In genomic region chr3:173588547-173588946, GRCh38 we compare ENCODE assay signal across 19 cellular contexts.
"Had no signal": no experiment of that assay in that cellular context is flagged by ENCODE, and none has a peak within 500 bp of the region (broad histone marks: within the 10 kb centered on the region; RNA-seq: fewer than 3 reads in every experiment).

No MANE protein-coding gene starts in this region.

- DNase-seq: effector memory CD4-positive, alpha-beta T cell; esophagus squamous epithelium; foreskin fibroblast; glutamatergic neuron; islet precursor cell; mammary epithelial cell; naive thymus-derived CD4-positive, alpha-beta T cell; nephron progenitor cell; posterior cingulate gyrus; small intestine; stimulated activated CD4-positive, alpha-beta T cell treated with anti-CD3 and anti-CD28 coated beads, Interleukin-12 subunit alpha, Interleukin-12 subunit beta, amount 100 ng/mL, for 4 hours; stimulated activated naive CD4-positive, alpha-beta T cell; stomach; substantia nigra; trophoblast cell had no signal

- H3K4me3 Mint-ChIP-seq: naive thymus-derived CD4-positive, alpha-beta T cell; nephron progenitor cell had no signal

- H3K36me3 ChIP-seq: esophagus squamous epithelium, gastroesophageal sphincter, right atrium auricular region, stomach had no signal

- H3K27ac Mint-ChIP-seq: naive thymus-derived CD4-positive, alpha-beta T cell; nephron progenitor cell had no signal

- ATAC-seq: gastroesophageal sphincter; left lobe of liver; naive thymus-derived CD4-positive, alpha-beta T cell had no signal

- H3K4me3 ChIP-seq: esophagus squamous epithelium, gastroesophageal sphincter, right atrium auricular region, stomach had no signal

- H3K27me3 ChIP-seq: gastroesophageal sphincter, right atrium auricular region had no signal

- H3K36me3 Mint-ChIP-seq: naive thymus-derived CD4-positive, alpha-beta T cell had no signal

- H3K27ac ChIP-seq: epithelial cell of prostate, esophagus squamous epithelium, gastroesophageal sphincter, right atrium auricular region, stomach had no signal

- H3K9me3 Mint-ChIP-seq: nephron progenitor cell had no signal

- H3K9me3 ChIP-seq: esophagus squamous epithelium, gastroesophageal sphincter, right atrium auricular region, stomach had no signal
